Comparison of ENCODE assay signal across 13 cellular contexts in genomic region chr12:96233168-96233567, GRCh38.
A peak's percentile ranks its signal among the peaks of the same experiment; 100 is the strongest.
DNase-seq lines count a peak whose midpoint lies in the region; ATAC-seq and TF ChIP-seq lines count a peak whose summit lies in the region.
"Had no signal": no experiment of that assay in that cellular context is flagged by ENCODE, and none has a peak within 500 bp of the region (broad histone marks: within the 10 kb centered on the region; RNA-seq: fewer than 3 reads in every experiment).

No MANE protein-coding gene starts in this region.

- ATAC-seq in GM21619 (IDR thresholded peaks at IDR 0.05; ENCODE audit: unreplicated experiment), result no peak
- ATAC-seq: stimulated activated naive CD8-positive, alpha-beta T cell treated with anti-CD3 and anti-CD28 coated beads, Interleukin-15, amount 100 ng/mL, for 72 hours; T-helper 17 cell had no signal

- H3K27me3 Mint-ChIP-seq in nephron progenitor cell (ENCODE audit: low read depth, poor library complexity), result no peaks in the 10 kb centered on the region
- H3K27me3 Mint-ChIP-seq: activated CD4-positive, alpha-beta T cell treated with anti-CD3 and anti-CD28 coated beads, Interleukin-2, amount 10 ng/mL, durations not matched to agents 7 days and 5 days; stimulated activated naive CD8-positive, alpha-beta T cell treated with anti-CD3 and anti-CD28 coated beads, Interleukin-15, amount 100 ng/mL, for 72 hours; T-helper 17 cell had no signal

- TF ChIP-seq CTCF in nephron progenitor cell (IDR thresholded peaks at IDR 0.05) (no peak), tibial artery (IDR thresholded peaks at IDR 0.05) (no peak)

- H3K27me3 ChIP-seq in tibial artery, result no peaks in the 10 kb centered on the region

- intact Hi-C loops in tibial artery (cut with DNase I; ENCODE audit: low total_unique reads), result loop anchor here (10.0 kb wide), 1 partner anchor 162 kb away; no protein-coding TSS in a partner anchor

- H3K9me3 ChIP-seq in tibial artery, result no peaks in the 10 kb centered on the region

- no peak overlapping the region for H3K4me3 Mint-ChIP-seq in nephron progenitor cell
- H3K4me3 Mint-ChIP-seq: activated CD4-positive, alpha-beta T cell treated with anti-CD3 and anti-CD28 coated beads, Interleukin-2, amount 10 ng/mL, durations not matched to agents 7 days and 5 days; stimulated activated naive CD8-positive, alpha-beta T cell treated with anti-CD3 and anti-CD28 coated beads, Interleukin-15, amount 100 ng/mL, for 72 hours; T-helper 17 cell had no signal

- H3K4me3 ChIP-seq in tibial artery, result no peak overlapping the region

- DNase-seq in fibroblast of gingiva (ENCODE audit: low read depth), result peak; percentile 45
- no peak for DNase-seq in nephron progenitor cell
- peak; percentile 77 to 80 for DNase-seq in tibial artery
- no peak for DNase-seq in GDM1 (lab: John Stamatoyannopoulos, UW)
- DNase-seq in 8988T, result no peak
- no peak for DNase-seq in SIG-M5 (lab: John Stamatoyannopoulos, UW)
- DNase-seq: activated CD4-positive, alpha-beta T cell treated with anti-CD3 and anti-CD28 coated beads, Interleukin-2, amount 10 ng/mL, durations not matched to agents 7 days and 5 days; mesendoderm; NCI-H2227 treated with DMSO at 0.1 percent for 48 hours; stimulated activated naive CD8-positive, alpha-beta T cell treated with anti-CD3 and anti-CD28 coated beads, Interleukin-15, amount 100 ng/mL, for 72 hours; T-helper 17 cell had no signal

- H3K27ac Mint-ChIP-seq in nephron progenitor cell, result peak overlapping the region; percentile 32
- H3K27ac Mint-ChIP-seq: activated CD4-positive, alpha-beta T cell treated with anti-CD3 and anti-CD28 coated beads, Interleukin-2, amount 10 ng/mL, durations not matched to agents 7 days and 5 days; stimulated activated naive CD8-positive, alpha-beta T cell treated with anti-CD3 and anti-CD28 coated beads, Interleukin-15, amount 100 ng/mL, for 72 hours; T-helper 17 cell had no signal

- no peaks in the 10 kb centered on the region for H3K36me3 ChIP-seq in tibial artery

- peak overlapping the region; percentile 54 for H3K27ac ChIP-seq in angular gyrus (ENCODE audit: low read depth, low read length)
- peak overlapping the region; percentile 85 to 88 for H3K27ac ChIP-seq in tibial artery

- H3K36me3 Mint-ChIP-seq in nephron progenitor cell (ENCODE audit: low read depth), result peaks cover 34% of the 10 kb centered on the region

- H3K4me1 Mint-ChIP-seq in nephron progenitor cell, result no peaks in the 10 kb centered on the region

- H3K9me3 Mint-ChIP-seq in nephron progenitor cell, result no peaks in the 10 kb centered on the region
- H3K9me3 Mint-ChIP-seq: stimulated activated naive CD8-positive, alpha-beta T cell treated with anti-CD3 and anti-CD28 coated beads, Interleukin-15, amount 100 ng/mL, for 72 hours had no signal

- peaks cover 0 to 51% (median 41%) of the 10 kb centered on the region in 4 donors for H3K4me1 ChIP-seq in tibial artery

Comparison
In these comparisons a context has a peak if more than half of its experiments do, and no peak if none do; other contexts are left out.
1. DNase-seq: peak in fibroblast of gingiva (single experiment) and tibial artery (2 of 2); none in nephron progenitor cell (single experiment), GDM1 (single experiment), 8988T (single experiment) and SIG-M5 (single experiment).